Comparison of ENCODE assay signal across 1 cellular context in the genomic region with DNA sequence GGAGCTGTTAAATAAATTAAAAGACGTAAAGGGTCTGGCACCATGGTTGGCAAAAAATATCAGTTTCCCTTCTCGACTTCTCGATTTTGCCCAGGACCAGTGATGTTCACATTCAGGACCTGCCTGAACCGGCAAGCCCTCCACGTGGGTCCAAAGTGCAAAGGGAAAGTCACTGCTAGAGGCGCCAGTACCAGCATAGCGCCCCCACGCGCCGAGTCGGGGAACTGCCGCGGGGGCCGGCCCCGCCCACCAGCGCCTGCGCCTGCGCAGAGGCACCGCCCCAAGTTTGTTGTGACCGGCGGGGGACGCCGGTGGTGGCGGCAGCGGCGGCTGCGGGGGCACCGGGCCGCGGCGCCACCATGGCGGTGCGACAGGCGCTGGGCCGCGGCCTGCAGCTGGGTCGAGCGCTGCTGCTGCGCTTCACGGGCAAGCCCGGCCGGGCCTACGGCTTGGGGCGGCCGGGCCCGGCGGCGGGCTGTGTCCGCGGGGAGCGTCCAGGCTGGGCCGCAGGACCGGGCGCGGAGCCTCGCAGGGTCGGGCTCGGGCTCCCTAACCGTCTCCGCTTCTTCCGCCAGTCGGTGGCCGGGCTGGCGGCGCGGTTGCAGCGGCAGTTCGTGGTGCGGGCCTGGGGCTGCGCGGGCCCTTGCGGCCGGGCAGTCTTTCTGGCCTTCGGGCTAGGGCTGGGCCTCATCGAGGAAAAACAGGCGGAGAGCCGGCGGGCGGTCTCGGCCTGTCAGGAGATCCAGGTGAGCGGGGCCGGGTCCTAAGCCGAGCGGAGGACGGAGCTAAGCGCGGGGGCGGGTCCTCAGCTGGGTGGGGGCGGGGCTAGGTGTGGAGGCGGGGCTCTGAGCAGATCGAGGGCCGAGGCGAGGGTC.
TF ChIP-seq lines count a peak whose summit lies in the region.

Gene PINK1, plus strand, starts transcription at position 269 of the 875 bp plus-strand sequence. Its CDS starts 91 bp downstream, at position 360.

TF ChIP-seq in HepG2, 621 proteins besides CTCF, POLR2A, EP300 and RAD21 (continued from another document and continues in another):
- TF ChIP-seq ZNF142 (CRISPR knock-in tag; IDR thresholded peaks at IDR 0.05) (no peak), SCMH1 (CRISPR knock-in tag; IDR thresholded peaks at IDR 0.05; ENCODE audit: borderline replicate concordance) (no peak), RAD51 (IDR thresholded peaks at IDR 0.05; ENCODE audit: borderline replicate concordance) (no peak), CREB3 (CRISPR knock-in tag; IDR thresholded peaks at IDR 0.05) (no peak), ZSCAN21 (CRISPR knock-in tag; IDR thresholded peaks at IDR 0.05; ENCODE audit: borderline replicate concordance) (no peak), ZNF136 (CRISPR knock-in tag; IDR thresholded peaks at IDR 0.05; ENCODE audit: low read depth) (no peak), ETV5 (CRISPR knock-in tag; IDR thresholded peaks at IDR 0.05; ENCODE audit: borderline replicate concordance) (peak; percentile 14; the same call in 1 of the 2 replicates), XBP1 (CRISPR knock-in tag; IDR thresholded peaks at IDR 0.05) (no peak), ZBTB7B (CRISPR knock-in tag; IDR thresholded peaks at IDR 0.05) (no peak), SNAPC2 (CRISPR knock-in tag; IDR thresholded peaks at IDR 0.05) (no peak), ATRX (CRISPR knock-in tag; IDR thresholded peaks at IDR 0.05; ENCODE audit: borderline replicate concordance) (no peak), ZFAT (CRISPR knock-in tag; conservative IDR thresholded peaks at IDR 0.05) (no peak), ZNF703 (CRISPR knock-in tag; IDR thresholded peaks at IDR 0.05; ENCODE audit: borderline replicate concordance) (no peak), PCBP1 (IDR thresholded peaks at IDR 0.05; ENCODE audit: borderline replicate concordance, low read depth, low read length) (no peak), NCOR1 (IDR thresholded peaks at IDR 0.05; ENCODE audit: borderline replicate concordance, low read length) (peak; percentile 79; the same call in 1 of the 2 replicates), POLR2AphosphoS2 (IDR thresholded peaks at IDR 0.05; ENCODE audit: low read depth, low read length) (no peak), ZNF225 (CRISPR knock-in tag; IDR thresholded peaks at IDR 0.05) (no peak), ZNF878 (CRISPR knock-in tag; IDR thresholded peaks at IDR 0.05) (no peak), CBX5 (CRISPR knock-in tag; IDR thresholded peaks at IDR 0.05; ENCODE audit: borderline replicate concordance) (no peak), ZNF138 (CRISPR knock-in tag; IDR thresholded peaks at IDR 0.05; ENCODE audit: low read depth) (0 out of 2 replicates have a peak, but pooled peaks have one; percentile 85), PHB2 (IDR thresholded peaks at IDR 0.05; ENCODE audit: partially characterized antibody) (no peak)
- TF ChIP-seq, protein P1, sequence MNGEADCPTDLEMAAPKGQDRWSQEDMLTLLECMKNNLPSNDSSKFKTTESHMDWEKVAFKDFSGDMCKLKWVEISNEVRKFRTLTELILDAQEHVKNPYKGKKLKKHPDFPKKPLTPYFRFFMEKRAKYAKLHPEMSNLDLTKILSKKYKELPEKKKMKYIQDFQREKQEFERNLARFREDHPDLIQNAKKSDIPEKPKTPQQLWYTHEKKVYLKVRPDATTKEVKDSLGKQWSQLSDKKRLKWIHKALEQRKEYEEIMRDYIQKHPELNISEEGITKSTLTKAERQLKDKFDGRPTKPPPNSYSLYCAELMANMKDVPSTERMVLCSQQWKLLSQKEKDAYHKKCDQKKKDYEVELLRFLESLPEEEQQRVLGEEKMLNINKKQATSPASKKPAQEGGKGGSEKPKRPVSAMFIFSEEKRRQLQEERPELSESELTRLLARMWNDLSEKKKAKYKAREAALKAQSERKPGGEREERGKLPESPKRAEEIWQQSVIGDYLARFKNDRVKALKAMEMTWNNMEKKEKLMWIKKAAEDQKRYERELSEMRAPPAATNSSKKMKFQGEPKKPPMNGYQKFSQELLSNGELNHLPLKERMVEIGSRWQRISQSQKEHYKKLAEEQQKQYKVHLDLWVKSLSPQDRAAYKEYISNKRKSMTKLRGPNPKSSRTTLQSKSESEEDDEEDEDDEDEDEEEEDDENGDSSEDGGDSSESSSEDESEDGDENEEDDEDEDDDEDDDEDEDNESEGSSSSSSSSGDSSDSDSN (CRISPR knock-in tag; IDR thresholded peaks at IDR 0.05), result peak; percentile 81
- TF ChIP-seq, protein P2, sequence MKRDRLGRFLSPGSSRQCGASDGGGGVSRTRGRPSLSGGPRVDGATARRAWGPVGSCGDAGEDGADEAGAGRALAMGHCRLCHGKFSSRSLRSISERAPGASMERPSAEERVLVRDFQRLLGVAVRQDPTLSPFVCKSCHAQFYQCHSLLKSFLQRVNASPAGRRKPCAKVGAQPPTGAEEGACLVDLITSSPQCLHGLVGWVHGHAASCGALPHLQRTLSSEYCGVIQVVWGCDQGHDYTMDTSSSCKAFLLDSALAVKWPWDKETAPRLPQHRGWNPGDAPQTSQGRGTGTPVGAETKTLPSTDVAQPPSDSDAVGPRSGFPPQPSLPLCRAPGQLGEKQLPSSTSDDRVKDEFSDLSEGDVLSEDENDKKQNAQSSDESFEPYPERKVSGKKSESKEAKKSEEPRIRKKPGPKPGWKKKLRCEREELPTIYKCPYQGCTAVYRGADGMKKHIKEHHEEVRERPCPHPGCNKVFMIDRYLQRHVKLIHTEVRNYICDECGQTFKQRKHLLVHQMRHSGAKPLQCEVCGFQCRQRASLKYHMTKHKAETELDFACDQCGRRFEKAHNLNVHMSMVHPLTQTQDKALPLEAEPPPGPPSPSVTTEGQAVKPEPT (CRISPR knock-in tag; IDR thresholded peaks at IDR 0.05; ENCODE audit: low read depth), result no peak
- TF ChIP-seq, protein P3, sequence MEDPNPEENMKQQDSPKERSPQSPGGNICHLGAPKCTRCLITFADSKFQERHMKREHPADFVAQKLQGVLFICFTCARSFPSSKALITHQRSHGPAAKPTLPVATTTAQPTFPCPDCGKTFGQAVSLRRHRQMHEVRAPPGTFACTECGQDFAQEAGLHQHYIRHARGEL (CRISPR knock-in tag; IDR thresholded peaks at IDR 0.05), result no peak
- TF ChIP-seq, protein P4, sequence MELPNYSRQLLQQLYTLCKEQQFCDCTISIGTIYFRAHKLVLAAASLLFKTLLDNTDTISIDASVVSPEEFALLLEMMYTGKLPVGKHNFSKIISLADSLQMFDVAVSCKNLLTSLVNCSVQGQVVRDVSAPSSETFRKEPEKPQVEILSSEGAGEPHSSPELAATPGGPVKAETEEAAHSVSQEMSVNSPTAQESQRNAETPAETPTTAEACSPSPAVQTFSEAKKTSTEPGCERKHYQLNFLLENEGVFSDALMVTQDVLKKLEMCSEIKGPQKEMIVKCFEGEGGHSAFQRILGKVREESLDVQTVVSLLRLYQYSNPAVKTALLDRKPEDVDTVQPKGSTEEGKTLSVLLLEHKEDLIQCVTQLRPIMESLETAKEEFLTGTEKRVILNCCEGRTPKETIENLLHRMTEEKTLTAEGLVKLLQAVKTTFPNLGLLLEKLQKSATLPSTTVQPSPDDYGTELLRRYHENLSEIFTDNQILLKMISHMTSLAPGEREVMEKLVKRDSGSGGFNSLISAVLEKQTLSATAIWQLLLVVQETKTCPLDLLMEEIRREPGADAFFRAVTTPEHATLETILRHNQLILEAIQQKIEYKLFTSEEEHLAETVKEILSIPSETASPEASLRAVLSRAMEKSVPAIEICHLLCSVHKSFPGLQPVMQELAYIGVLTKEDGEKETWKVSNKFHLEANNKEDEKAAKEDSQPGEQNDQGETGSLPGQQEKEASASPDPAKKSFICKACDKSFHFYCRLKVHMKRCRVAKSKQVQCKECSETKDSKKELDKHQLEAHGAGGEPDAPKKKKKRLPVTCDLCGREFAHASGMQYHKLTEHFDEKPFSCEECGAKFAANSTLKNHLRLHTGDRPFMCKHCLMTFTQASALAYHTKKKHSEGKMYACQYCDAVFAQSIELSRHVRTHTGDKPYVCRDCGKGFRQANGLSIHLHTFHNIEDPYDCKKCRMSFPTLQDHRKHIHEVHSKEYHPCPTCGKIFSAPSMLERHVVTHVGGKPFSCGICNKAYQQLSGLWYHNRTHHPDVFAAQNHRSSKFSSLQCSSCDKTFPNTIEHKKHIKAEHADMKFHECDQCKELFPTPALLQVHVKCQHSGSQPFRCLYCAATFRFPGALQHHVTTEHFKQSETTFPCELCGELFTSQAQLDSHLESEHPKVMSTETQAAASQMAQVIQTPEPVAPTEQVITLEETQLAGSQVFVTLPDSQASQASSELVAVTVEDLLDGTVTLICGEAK (IDR thresholded peaks at IDR 0.05), result no peak
- TF ChIP-seq, protein P4 (CRISPR knock-in tag; IDR thresholded peaks at IDR 0.05), result peak; percentile 44
- TF ChIP-seq, protein P5, sequence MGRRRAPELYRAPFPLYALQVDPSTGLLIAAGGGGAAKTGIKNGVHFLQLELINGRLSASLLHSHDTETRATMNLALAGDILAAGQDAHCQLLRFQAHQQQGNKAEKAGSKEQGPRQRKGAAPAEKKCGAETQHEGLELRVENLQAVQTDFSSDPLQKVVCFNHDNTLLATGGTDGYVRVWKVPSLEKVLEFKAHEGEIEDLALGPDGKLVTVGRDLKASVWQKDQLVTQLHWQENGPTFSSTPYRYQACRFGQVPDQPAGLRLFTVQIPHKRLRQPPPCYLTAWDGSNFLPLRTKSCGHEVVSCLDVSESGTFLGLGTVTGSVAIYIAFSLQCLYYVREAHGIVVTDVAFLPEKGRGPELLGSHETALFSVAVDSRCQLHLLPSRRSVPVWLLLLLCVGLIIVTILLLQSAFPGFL (CRISPR knock-in tag; IDR thresholded peaks at IDR 0.05), result no peak
- TF ChIP-seq, protein P6, sequence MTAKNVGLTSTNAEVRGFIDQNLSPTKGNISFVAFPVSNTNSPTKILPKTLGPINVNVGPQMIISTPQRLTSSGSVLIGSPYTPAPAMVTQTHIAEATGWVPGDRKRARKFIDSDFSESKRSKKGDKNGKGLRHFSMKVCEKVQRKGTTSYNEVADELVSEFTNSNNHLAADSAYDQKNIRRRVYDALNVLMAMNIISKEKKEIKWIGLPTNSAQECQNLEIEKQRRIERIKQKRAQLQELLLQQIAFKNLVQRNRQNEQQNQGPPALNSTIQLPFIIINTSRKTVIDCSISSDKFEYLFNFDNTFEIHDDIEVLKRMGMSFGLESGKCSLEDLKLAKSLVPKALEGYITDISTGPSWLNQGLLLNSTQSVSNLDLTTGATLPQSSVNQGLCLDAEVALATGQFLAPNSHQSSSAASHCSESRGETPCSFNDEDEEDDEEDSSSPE (CRISPR knock-in tag; IDR thresholded peaks at IDR 0.05), result peak; percentile 70
